In the genomic region with DNA sequence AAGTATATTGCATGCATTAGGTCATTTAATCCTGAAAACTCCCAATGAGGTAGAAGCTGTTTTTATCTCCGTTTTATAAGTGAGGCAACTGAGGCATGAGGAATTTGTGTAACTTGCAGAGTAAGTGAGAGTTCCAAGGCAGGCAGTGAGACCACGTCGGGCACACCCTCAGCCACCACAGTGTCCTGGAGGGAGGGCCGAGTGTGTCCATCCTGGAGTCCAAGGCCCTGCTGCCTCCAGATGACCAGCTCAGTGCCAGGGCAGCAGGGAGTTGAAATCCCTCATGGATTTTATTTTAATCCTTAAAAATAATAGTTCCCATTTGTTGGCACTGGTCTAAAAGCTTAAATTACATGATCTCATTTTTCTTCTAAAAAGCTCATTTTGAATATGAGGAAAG, we compare ENCODE assay signal across 35 cellular contexts.
"Had no signal": no experiment of that assay in that cellular context is flagged by ENCODE, and none has a peak within 500 bp of the region (broad histone marks: within the 10 kb centered on the region; RNA-seq: fewer than 3 reads in every experiment).

No MANE protein-coding gene starts in this region.

- H3K27ac Mint-ChIP-seq: activated CD4-positive, alpha-beta memory T cell treated with anti-CD3 and anti-CD28 coated beads, Interleukin-2, amount 10 ng/mL, durations not matched to agents 7 days and 5 days; activated CD4-positive, alpha-beta T cell treated with anti-CD3 and anti-CD28 coated beads for 36 hours; activated CD4-positive, alpha-beta T cell treated with anti-CD3 and anti-CD28 coated beads, Interleukin-2, amount 10 ng/mL, durations not matched to agents 7 days and 5 days; activated CD8-positive, alpha-beta memory T cell treated with anti-CD3 and anti-CD28 coated beads, Interleukin-2, amount 10 ng/mL, durations not matched to agents 7 days and 5 days; activated CD8-positive, alpha-beta T cell treated with anti-CD3 and anti-CD28 coated beads, Interleukin-2, amount 10 ng/mL, durations not matched to agents 7 days and 5 days; activated naive CD4-positive, alpha-beta T cell treated with anti-CD3 and anti-CD28 coated beads, Interleukin-2, amount 10 ng/mL, durations not matched to agents 7 days and 5 days; activated naive CD4-positive, alpha-beta T cell treated with anti-CD3 and anti-CD28 coated beads, Interleukin-2, amount 50 U/mL, for 24 hours; activated naive CD8-positive, alpha-beta T cell; activated naive CD8-positive, alpha-beta T cell treated with anti-CD3 and anti-CD28 coated beads, Interleukin-2, amount 10 ng/mL, durations not matched to agents 7 days and 5 days; activated naive CD8-positive, alpha-beta T cell treated with anti-CD3 and anti-CD28 coated beads, Interleukin-2, amount 50 U/mL, for 24 hours; activated T-cell treated with anti-CD3 and anti-CD28 coated beads, Interleukin-2, amount 50 U/mL, for 24 hours; activated T-helper 2 cell treated with anti-CD3 and anti-CD28 coated beads, Interferon-gamma antibody, Interleukin-2, Interleukin-4, amounts not matched to agents 10 μg/mL and 5 μg/mL and 100 μg/mL, durations not matched to agents 14 hours and 24 hours and 36 hours; T-helper 1 cell treated with Interleukin-12 subunit alpha and Interleukin-12 subunit beta and Interleukin-4 antibody, amounts not matched to agents 30 μg/mL and 1 μg/mL, for 36 hours; T-helper 2 cell treated with Interferon-gamma antibody and Interleukin-4, amounts not matched to agents 5 μg/mL and 100 μg/mL, for 36 hours; WTC11 had no signal

- H3K9me3 ChIP-seq: adrenal gland, body of pancreas, breast epithelium had no signal

- H3K36me3 Mint-ChIP-seq: activated CD8-positive, alpha-beta memory T cell treated with anti-CD3 and anti-CD28 coated beads, Interleukin-2, amount 10 ng/mL, durations not matched to agents 7 days and 5 days; activated naive CD4-positive, alpha-beta T cell treated with anti-CD3 and anti-CD28 coated beads, Interleukin-2, amount 10 ng/mL, durations not matched to agents 7 days and 5 days; activated naive CD4-positive, alpha-beta T cell treated with anti-CD3 and anti-CD28 coated beads, Interleukin-2, amount 50 U/mL, for 24 hours; activated naive CD8-positive, alpha-beta T cell; activated naive CD8-positive, alpha-beta T cell treated with anti-CD3 and anti-CD28 coated beads, Interleukin-2, amount 10 ng/mL, durations not matched to agents 7 days and 5 days; WTC11 had no signal

- DNase-seq: activated CD4-positive, alpha-beta memory T cell treated with anti-CD3 and anti-CD28 coated beads, Interleukin-2, amount 10 ng/mL, durations not matched to agents 7 days and 5 days; activated CD4-positive, alpha-beta T cell treated with anti-CD3 and anti-CD28 coated beads for 1 hour; activated CD4-positive, alpha-beta T cell treated with anti-CD3 and anti-CD28 coated beads for 36 hours; activated CD4-positive, alpha-beta T cell treated with anti-CD3 and anti-CD28 coated beads for 48 hours; activated CD4-positive, alpha-beta T cell treated with anti-CD3 and anti-CD28 coated beads, Interleukin-2, amount 10 ng/mL, durations not matched to agents 7 days and 5 days; activated CD4-positive, alpha-beta T cell treated with anti-CD3 and anti-CD28 coated beads, Interleukin-2, amount 50 U/mL, for 48 hours; activated CD4-positive, CD25-positive, alpha-beta regulatory T cell; activated CD8-positive, alpha-beta memory T cell treated with anti-CD3 and anti-CD28 coated beads for 24 hours; activated CD8-positive, alpha-beta memory T cell treated with anti-CD3 and anti-CD28 coated beads, Interleukin-2, amount 10 ng/mL, durations not matched to agents 7 days and 5 days; activated CD8-positive, alpha-beta T cell treated with anti-CD3 and anti-CD28 coated beads, Interleukin-2, amount 10 ng/mL, durations not matched to agents 7 days and 5 days; activated effector memory CD4-positive, alpha-beta T cell treated with Interleukin-2 at 50 U/mL for 16 hours; activated gamma-delta T cell; activated naive CD4-positive, alpha-beta T cell treated with anti-CD3 and anti-CD28 coated beads, Interleukin-2, amount 10 ng/mL, durations not matched to agents 7 days and 5 days; activated naive CD4-positive, alpha-beta T cell treated with Interleukin-2 at 50 U/mL for 16 hours; activated naive CD8-positive, alpha-beta T cell treated with anti-CD3 and anti-CD28 coated beads, Interleukin-2, amount 10 ng/mL, durations not matched to agents 7 days and 5 days; activated naive CD8-positive, alpha-beta T cell treated with anti-CD3 and anti-CD28 coated beads, Interleukin-2, amount 50 U/mL, for 24 hours; activated T-cell treated with anti-CD3 and anti-CD28 coated beads, Interleukin-2, amount 50 U/mL, for 24 hours; activated T-cell treated with anti-CD3 and anti-CD28 coated beads, Interleukin-2, amount 50 U/mL, for 48 hours; adrenal gland; amniotic stem cell; aorta; body of pancreas; central memory CD4-positive, alpha-beta T cell; T-helper 1 cell; T-helper 2 cell; T-helper 9 cell; WERI-Rb-1 had no signal

- H3K9me3 Mint-ChIP-seq: activated CD4-positive, alpha-beta memory T cell treated with anti-CD3 and anti-CD28 coated beads, Interleukin-2, amount 10 ng/mL, durations not matched to agents 7 days and 5 days; activated CD4-positive, alpha-beta T cell treated with anti-CD3 and anti-CD28 coated beads, Interleukin-2, amount 10 ng/mL, durations not matched to agents 7 days and 5 days; activated naive CD4-positive, alpha-beta T cell treated with anti-CD3 and anti-CD28 coated beads, Interleukin-2, amount 10 ng/mL, durations not matched to agents 7 days and 5 days; activated naive CD4-positive, alpha-beta T cell treated with anti-CD3 and anti-CD28 coated beads, Interleukin-2, amount 50 U/mL, for 24 hours; activated naive CD8-positive, alpha-beta T cell treated with anti-CD3 and anti-CD28 coated beads, Interleukin-2, amount 10 ng/mL, durations not matched to agents 7 days and 5 days; activated naive CD8-positive, alpha-beta T cell treated with anti-CD3 and anti-CD28 coated beads, Interleukin-2, amount 50 U/mL, for 24 hours; activated T-cell treated with anti-CD3 and anti-CD28 coated beads, Interleukin-2, amount 50 U/mL, for 24 hours; activated T-helper 2 cell treated with anti-CD3 and anti-CD28 coated beads, Interferon-gamma antibody, Interleukin-2, Interleukin-4, amounts not matched to agents 10 μg/mL and 5 μg/mL and 100 μg/mL, durations not matched to agents 14 hours and 24 hours and 36 hours; T-helper 1 cell treated with Interleukin-12 subunit alpha and Interleukin-12 subunit beta and Interleukin-4 antibody, amounts not matched to agents 30 μg/mL and 1 μg/mL, for 36 hours; T-helper 2 cell treated with Interferon-gamma antibody and Interleukin-4, amounts not matched to agents 5 μg/mL and 100 μg/mL, for 36 hours; WTC11 had no signal

- H3K27me3 ChIP-seq: adrenal gland, body of pancreas, brain microvascular endothelial cell had no signal

- H3K4me3 ChIP-seq: adrenal gland, body of pancreas, breast epithelium had no signal

- H3K27me3 Mint-ChIP-seq: activated CD4-positive, alpha-beta T cell treated with anti-CD3 and anti-CD28 coated beads, Interleukin-2, amount 10 ng/mL, durations not matched to agents 7 days and 5 days had no signal

- H3K4me1 Mint-ChIP-seq: activated CD4-positive, alpha-beta memory T cell treated with anti-CD3 and anti-CD28 coated beads, Interleukin-2, amount 10 ng/mL, durations not matched to agents 7 days and 5 days; activated CD4-positive, alpha-beta T cell treated with anti-CD3 and anti-CD28 coated beads for 36 hours; activated CD4-positive, alpha-beta T cell treated with anti-CD3 and anti-CD28 coated beads, Interleukin-2, amount 10 ng/mL, durations not matched to agents 7 days and 5 days; activated CD8-positive, alpha-beta memory T cell treated with anti-CD3 and anti-CD28 coated beads, Interleukin-2, amount 10 ng/mL, durations not matched to agents 7 days and 5 days; activated naive CD4-positive, alpha-beta T cell treated with anti-CD3 and anti-CD28 coated beads, Interleukin-2, amount 10 ng/mL, durations not matched to agents 7 days and 5 days; activated naive CD4-positive, alpha-beta T cell treated with anti-CD3 and anti-CD28 coated beads, Interleukin-2, amount 50 U/mL, for 24 hours; activated naive CD8-positive, alpha-beta T cell treated with anti-CD3 and anti-CD28 coated beads, Interleukin-2, amount 10 ng/mL, durations not matched to agents 7 days and 5 days had no signal

- H3K27ac ChIP-seq: adrenal gland, body of pancreas, brain microvascular endothelial cell, breast epithelium, WERI-Rb-1 had no signal

- H3K4me1 ChIP-seq: adrenal gland, body of pancreas, breast epithelium had no signal

- H3K4me3 Mint-ChIP-seq: activated CD4-positive, alpha-beta memory T cell treated with anti-CD3 and anti-CD28 coated beads, Interleukin-2, amount 10 ng/mL, durations not matched to agents 7 days and 5 days; activated CD4-positive, alpha-beta T cell treated with anti-CD3 and anti-CD28 coated beads for 36 hours; activated CD4-positive, alpha-beta T cell treated with anti-CD3 and anti-CD28 coated beads, Interleukin-2, amount 10 ng/mL, durations not matched to agents 7 days and 5 days; activated CD8-positive, alpha-beta memory T cell treated with anti-CD3 and anti-CD28 coated beads, Interleukin-2, amount 10 ng/mL, durations not matched to agents 7 days and 5 days; activated CD8-positive, alpha-beta T cell treated with anti-CD3 and anti-CD28 coated beads, Interleukin-2, amount 10 ng/mL, durations not matched to agents 7 days and 5 days; activated naive CD4-positive, alpha-beta T cell treated with anti-CD3 and anti-CD28 coated beads, Interleukin-2, amount 10 ng/mL, durations not matched to agents 7 days and 5 days; activated naive CD4-positive, alpha-beta T cell treated with anti-CD3 and anti-CD28 coated beads, Interleukin-2, amount 50 U/mL, for 24 hours; activated naive CD8-positive, alpha-beta T cell; activated naive CD8-positive, alpha-beta T cell treated with anti-CD3 and anti-CD28 coated beads, Interleukin-2, amount 10 ng/mL, durations not matched to agents 7 days and 5 days; activated naive CD8-positive, alpha-beta T cell treated with anti-CD3 and anti-CD28 coated beads, Interleukin-2, amount 50 U/mL, for 24 hours; activated T-cell treated with anti-CD3 and anti-CD28 coated beads, Interleukin-2, amount 50 U/mL, for 24 hours; T-helper 1 cell treated with Interleukin-12 subunit alpha and Interleukin-12 subunit beta and Interleukin-4 antibody, amounts not matched to agents 30 μg/mL and 1 μg/mL, for 36 hours; T-helper 2 cell treated with Interferon-gamma antibody and Interleukin-4, amounts not matched to agents 5 μg/mL and 100 μg/mL, for 36 hours; WTC11 had no signal

- H3K36me3 ChIP-seq: adrenal gland, brain microvascular endothelial cell, breast epithelium, WERI-Rb-1 had no signal
